In genomic region chr5:145464194-145464593, GRCh38 we compare ENCODE assay signal across 21 cellular contexts.
A peak's percentile ranks its signal among the peaks of the same experiment; 100 is the strongest.
DNase-seq lines count a peak whose midpoint lies in the region; ATAC-seq and FAIRE-seq lines count a peak whose summit lies in the region.
"Had no signal": no experiment of that assay in that cellular context is flagged by ENCODE, and none has a peak within 500 bp of the region (broad histone marks: within the 10 kb centered on the region; RNA-seq: fewer than 3 reads in every experiment).

No MANE protein-coding gene starts in this region.

- in situ Hi-C loops in Caki2 (cut with HindIII; ENCODE audit: low pct_unique_long_range_greater_than_20kb, low sequenced_read_pairs), result no loop called here

- FAIRE-seq in RCC 7860 (lab: Jason Lieb, UNC), result peak; percentile 82
- FAIRE-seq in small intestine (lab: Jason Lieb, UNC), result no peak
- FAIRE-seq: GM12892, GM18507, H54 had no signal

- peak overlapping the region in 1 of 2 donors; percentile 25 for H3K27ac ChIP-seq in small intestine (ENCODE audit: low read depth in 1 of 2, low read length in 1 of 2)

- DNase-seq in Caki2 (ENCODE audit: low read depth) (peak; percentile 18), RCC 7860 (ENCODE audit: low spot score) (no peak), left lobe of liver (ENCODE audit: low spot score) (no peak), small intestine (peak; percentile 56), dedifferentiated amniotic fluid mesenchymal stem cell (ENCODE audit: extremely low spot score) (no peak), NAMALWA (ENCODE audit: low spot score) (no peak), glomerular visceral epithelial cell (ENCODE audit: extremely low spot score) (no peak)
- DNase-seq: ACHN; BE2C; C1 segment of cervical spinal cord; CD4-positive, CD25-positive, alpha-beta regulatory T cell; CD8-positive, alpha-beta memory T cell; COR-L47; DMS153; DMS79; GDM1; KBM-7 had no signal

- no peaks in the 10 kb centered on the region for H3K36me3 ChIP-seq in small intestine (ENCODE audit: control insufficient read depth in 2 of 2, insufficient read depth in 2 of 2, low read length in 2 of 2)
- H3K36me3 ChIP-seq: BE2C had no signal

- peak; percentile 54 for ATAC-seq in left lobe of liver
- ATAC-seq: GM23338 had no signal

- H3K4me1 ChIP-seq in small intestine (ENCODE audit: control insufficient read depth in 2 of 2, insufficient read depth in 1 of 2, low read depth in 1 of 2, low read length in 1 of 2), result peaks cover 0 to 7% of the 10 kb centered on the region in 2 donors
- H3K4me1 ChIP-seq: BE2C had no signal

- H3K9me3 ChIP-seq in small intestine (ENCODE audit: control insufficient read depth, low read depth), result no peaks in the 10 kb centered on the region
- H3K9me3 ChIP-seq: BE2C had no signal

- H3K27me3 ChIP-seq in small intestine (ENCODE audit: control insufficient read depth in 2 of 2, insufficient read depth in 2 of 2, low read length in 2 of 2), result no peaks in the 10 kb centered on the region
- H3K27me3 ChIP-seq: BE2C had no signal

- H3K4me3 ChIP-seq in small intestine (ENCODE audit: low read depth in 1 of 2, low read length in 2 of 2), result no peak overlapping the region
- H3K4me3 ChIP-seq: GM23338 had no signal

- 15 to 61% (median 20%) methylated on average over 1 of the region's 1 CpG for WGBS in small intestine, 3 donors

Comparison
In these comparisons a context has a peak if more than half of its experiments do, and no peak if none do; other contexts are left out.
1. DNase-seq: peak in Caki2 (single experiment) and small intestine (single experiment); none in RCC 7860 (single experiment), left lobe of liver (single experiment), dedifferentiated amniotic fluid mesenchymal stem cell (single experiment), NAMALWA (single experiment) and glomerular visceral epithelial cell (single experiment).